In genomic region chr15:48964898-48965297, GRCh38 we compare ENCODE assay signal across 18 cellular contexts. TPM values are rescaled to one million over a fixed set of nuclear protein-coding genes. Genes with fewer than 3 reads are reported as not detected.
A peak's percentile ranks its signal among the peaks of the same experiment; 100 is the strongest.
DNase-seq lines count a peak whose midpoint lies in the region; ATAC-seq, FAIRE-seq and TF ChIP-seq lines count a peak whose summit lies in the region.
"Had no signal": no experiment of that assay in that cellular context is flagged by ENCODE, and none has a peak within 500 bp of the region (broad histone marks: within the 10 kb centered on the region; RNA-seq: fewer than 3 reads in every experiment).

No MANE protein-coding gene starts in this region.

- H3K9me3 ChIP-seq in HEK293 (ENCODE audit: control insufficient read depth, insufficient read depth, low read depth, low read length) (no peaks in the 10 kb centered on the region), astrocyte (ENCODE audit: insufficient read depth, low read depth, low read length) (no peaks in the 10 kb centered on the region), tibial nerve (no peaks in the 10 kb centered on the region)
- H3K9me3 ChIP-seq: spleen had no signal

- POLR2A ChIA-PET in HEK293 (lab: Yijun Ruan, JAX), result interaction anchor here (1.7 to 2.1 kb wide), 2 partner anchors 10 to 87 kb away, joined by 9 to 13 read pairs; partner anchors contain the start of gene EID1

- no peak for DNase-seq in activated CD8-positive, alpha-beta memory T cell treated with anti-CD3 and anti-CD28 coated beads, Interleukin-2, amount 10 ng/mL, durations not matched to agents 7 days and 5 days
- no peak for DNase-seq in activated CD8-positive, alpha-beta memory T cell treated with anti-CD3 and anti-CD28 coated beads, Interleukin-2, amount 50 U/mL, for 48 hours
- DNase-seq in astrocyte (ENCODE audit: low read depth) (no peak), neural crest cell (ENCODE audit: low read depth, low spot score) (no peak), NCI-H1694 treated with DMSO at 0.1 percent for 48 hours (lab: John Stamatoyannopoulos, UW) (no peak), NCI-H748 treated with DMSO at 0.1 percent for 48 hours (lab: John Stamatoyannopoulos, UW) (no peak), tibial nerve (ENCODE audit: low spot score in 2 of 2) (no peak)
- DNase-seq: DMS53; foreskin keratinocyte; NCI-H1417; SIG-M5; spleen; stimulated activated CD4-positive, alpha-beta T cell treated with anti-CD3 and anti-CD28 coated beads, Interleukin-4, amount 100 ng/mL, for 4 hours; substantia nigra had no signal

- H3K4me2 ChIP-seq in astrocyte (ENCODE audit: low read length), result no peak overlapping the region

- H3K27me3 ChIP-seq in astrocyte (ENCODE audit: insufficient read depth, low read length), result no peaks in the 10 kb centered on the region
- H3K27me3 ChIP-seq in tibial nerve, result no peaks in the 10 kb centered on the region
- H3K27me3 ChIP-seq: foreskin keratinocyte had no signal

- H3K4me3 Mint-ChIP-seq in activated CD8-positive, alpha-beta memory T cell treated with anti-CD3 and anti-CD28 coated beads, Interleukin-2, amount 10 ng/mL, durations not matched to agents 7 days and 5 days, result peak overlapping the region; percentile 22
- H3K4me3 Mint-ChIP-seq in astrocyte (ENCODE audit: unreplicated experiment) (no peak overlapping the region), neural crest cell (peak overlapping the region; percentile 75)

- TF ChIP-seq CTCF in HEK293 (tag by site-specific recombination; IDR thresholded peaks at IDR 0.05) (no peak), astrocyte (IDR thresholded peaks at IDR 0.05; ENCODE audit: insufficient read depth, low read depth, low read length) (no peak), neural crest cell (conservative IDR thresholded peaks at IDR 0.05) (no peak), tibial nerve (IDR thresholded peaks at IDR 0.05) (no peak)

- peaks cover 56% of the 10 kb centered on the region for H3K4me1 Mint-ChIP-seq in activated CD8-positive, alpha-beta memory T cell treated with anti-CD3 and anti-CD28 coated beads, Interleukin-2, amount 10 ng/mL, durations not matched to agents 7 days and 5 days
- H3K4me1 Mint-ChIP-seq in astrocyte (ENCODE audit: low read depth, unreplicated experiment) (peaks cover 21% of the 10 kb centered on the region), neural crest cell (peaks cover 21% of the 10 kb centered on the region)

- H2AFZ ChIP-seq in astrocyte (ENCODE audit: low read depth, low read length), result no peak overlapping the region

- no peak for TF ChIP-seq POLR2A in tibial nerve (IDR thresholded peaks at IDR 0.05)

- no peak overlapping the region for H3K27ac ChIP-seq in HEK293 (ENCODE audit: extremely low read depth, low read depth, low read length)
- H3K27ac ChIP-seq in astrocyte (ENCODE audit: low read depth, low read length), result no peak overlapping the region
- no peak overlapping the region for H3K27ac ChIP-seq in tibial nerve
- H3K27ac ChIP-seq: cardiac muscle cell, foreskin keratinocyte, spleen had no signal

- H3K36me3 ChIP-seq in HEK293 (ENCODE audit: control insufficient read depth in 2 of 2, insufficient read depth in 1 of 2, low read length in 2 of 2) (no peaks in the 10 kb centered on the region), astrocyte (ENCODE audit: insufficient read depth, low read length) (no peaks in the 10 kb centered on the region), tibial nerve (no peaks in the 10 kb centered on the region)
- H3K36me3 ChIP-seq: cardiac muscle cell, spleen had no signal

- H3K4me3 ChIP-seq in HEK293 (ENCODE audit: low read depth, low read length), result no peak overlapping the region
- no peak overlapping the region for H3K4me3 ChIP-seq in astrocyte (ENCODE audit: insufficient read depth, low read depth, low read length)
- H3K4me3 ChIP-seq in tibial nerve, result no peak overlapping the region

- H3K27me3 Mint-ChIP-seq in activated CD8-positive, alpha-beta memory T cell treated with anti-CD3 and anti-CD28 coated beads, Interleukin-2, amount 10 ng/mL, durations not matched to agents 7 days and 5 days, result peaks cover 12% of the 10 kb centered on the region
- H3K27me3 Mint-ChIP-seq in astrocyte (ENCODE audit: low read depth, unreplicated experiment) (peaks cover 12% of the 10 kb centered on the region), neural crest cell (ENCODE audit: low read depth) (peaks cover 8% of the 10 kb centered on the region)

- CTCF ChIA-PET in activated CD8-positive, alpha-beta memory T cell treated with anti-CD3 and anti-CD28 coated beads, Interleukin-2, amount 10 ng/mL, durations not matched to agents 7 days and 5 days (lab: Charles Lee), result interaction anchor here (0.7 to 6.5 kb wide), 17 partner anchors 8 to 1181 kb away, joined by 3 to 86 read pairs (median 6); partner anchors contain the start of genes CEP152 and EID1
- CTCF ChIA-PET in HEK293 (lab: Yijun Ruan, JAX), result interaction anchor here (0.6 to 4.6 kb wide), 5 partner anchors 10 to 103 kb away, joined by 3 to 34 read pairs (median 5); partner anchors contain the start of gene EID1

- peaks cover 3% of the 10 kb centered on the region for H3K79me2 ChIP-seq in astrocyte (ENCODE audit: insufficient read depth, low read length)

- H3K36me3 Mint-ChIP-seq in activated CD8-positive, alpha-beta memory T cell treated with anti-CD3 and anti-CD28 coated beads, Interleukin-2, amount 10 ng/mL, durations not matched to agents 7 days and 5 days, result peaks cover 12% of the 10 kb centered on the region
- H3K36me3 Mint-ChIP-seq in astrocyte (ENCODE audit: low read depth, unreplicated experiment), result no peaks in the 10 kb centered on the region
- H3K36me3 Mint-ChIP-seq in neural crest cell (ENCODE audit: low read depth), result no peaks in the 10 kb centered on the region

- TF ChIP-seq EP300 in tibial nerve (IDR thresholded peaks at IDR 0.05), result no peak

- H3K9me3 Mint-ChIP-seq in activated CD8-positive, alpha-beta memory T cell treated with anti-CD3 and anti-CD28 coated beads, Interleukin-2, amount 10 ng/mL, durations not matched to agents 7 days and 5 days (ENCODE audit: low read depth), result no peaks in the 10 kb centered on the region
- no peaks in the 10 kb centered on the region for H3K9me3 Mint-ChIP-seq in astrocyte (ENCODE audit: unreplicated experiment)
- no peaks in the 10 kb centered on the region for H3K9me3 Mint-ChIP-seq in neural crest cell

- no peak overlapping the region for H3K9ac ChIP-seq in astrocyte (ENCODE audit: low read length)

- no peak for ATAC-seq in activated CD8-positive, alpha-beta memory T cell treated with anti-CD3 and anti-CD28 coated beads, Interleukin-2, amount 10 ng/mL, durations not matched to agents 7 days and 5 days
- ATAC-seq: foreskin keratinocyte, GM12878 had no signal

- FAIRE-seq in astrocyte (lab: Jason Lieb, UNC), result no peak
- FAIRE-seq: GM12878 had no signal

- no peaks in the 10 kb centered on the region for H4K20me1 ChIP-seq in astrocyte (ENCODE audit: insufficient read depth, low read length)

- peak overlapping the region; percentile 86 for H3K27ac Mint-ChIP-seq in activated CD8-positive, alpha-beta memory T cell treated with anti-CD3 and anti-CD28 coated beads, Interleukin-2, amount 10 ng/mL, durations not matched to agents 7 days and 5 days
- peak overlapping the region; percentile 3 for H3K27ac Mint-ChIP-seq in astrocyte (ENCODE audit: unreplicated experiment)
- no peak overlapping the region for H3K27ac Mint-ChIP-seq in neural crest cell (ENCODE audit: unreplicated experiment)

- H3K4me1 ChIP-seq in HEK293 (ENCODE audit: control insufficient read depth, insufficient read depth, low read length) (no peaks in the 10 kb centered on the region), astrocyte (ENCODE audit: insufficient read depth, low read length) (peaks cover 27% of the 10 kb centered on the region), tibial nerve (peaks cover 0 to 16% (median 1%) of the 10 kb centered on the region in 4 donors)

- WGBS in tibial nerve, 2 donors, result 73 to 83% methylated on average over 2 of the region's 2 CpGs

TF ChIP-seq in HEK293, 187 proteins besides CTCF, POLR2A, EP300 and RAD21:
- peak; percentile 63 for TF ChIP-seq ATF2 (tag by site-specific recombination; IDR thresholded peaks at IDR 0.05; ENCODE audit: low read depth)
- peak; percentile 55; the same call in 1 of the 2 replicates for TF ChIP-seq PRDM1 (tag by site-specific recombination; IDR thresholded peaks at IDR 0.05)
- TF ChIP-seq ZNF416 (tag by site-specific recombination; IDR thresholded peaks at IDR 0.05), result no peak

RNA-seq across cellular contexts. Expression of gene SHC4, which starts 1.2 kb away (rescaled TPM):
- 1 to 10 TPM; 3.0 to 9.8 TPM for total RNA-seq in activated CD8-positive, alpha-beta memory T cell treated with anti-CD3 and anti-CD28 coated beads, Interleukin-2, amount 10 ng/mL, durations not matched to agents 7 days and 5 days
- total RNA-seq in astrocyte (2.7 and 3.7 TPM in 2 replicates), neural crest cell (4.9 and 5.0 TPM in 2 replicates), tibial nerve (10 to 100 TPM; 36.9 to 71.7 (median 47.5) TPM)
- total RNA-seq: mesenteric fat pad had no signal
